In the genomic region with DNA sequence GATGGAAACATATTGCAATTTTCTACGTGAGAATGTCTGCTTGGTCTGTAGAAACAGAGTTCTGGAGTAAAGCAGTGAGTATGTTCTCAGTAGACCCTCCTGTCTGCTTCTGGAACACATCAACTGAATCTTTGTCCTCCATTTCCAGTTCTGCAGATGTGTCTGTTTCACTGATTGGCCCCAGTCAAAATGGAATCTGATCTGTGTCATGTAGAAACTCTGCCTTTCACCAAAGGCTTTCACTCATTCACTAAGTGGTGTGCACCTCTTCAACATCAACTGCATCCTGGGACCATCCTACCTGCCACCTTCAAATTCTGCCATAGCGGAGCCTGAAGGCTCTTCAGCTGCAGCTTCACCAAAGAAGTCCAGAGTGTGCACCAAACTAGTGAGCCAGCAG, we compare ENCODE assay signal across 20 cellular contexts. TPM values are rescaled to one million over a fixed set of nuclear protein-coding genes. Genes with fewer than 3 reads are reported as not detected.
DNase-seq lines count a peak whose midpoint lies in the region; ATAC-seq and TF ChIP-seq lines count a peak whose summit lies in the region.
"Had no signal": no experiment of that assay in that cellular context is flagged by ENCODE, and none has a peak within 500 bp of the region (broad histone marks: within the 10 kb centered on the region; RNA-seq: fewer than 3 reads in every experiment).

No MANE protein-coding gene starts in this region.

- H2AFZ ChIP-seq in OCI-LY1 (ENCODE audit: low read length) (no peak overlapping the region), GM23248 (no peak overlapping the region)

- no peak overlapping the region for H3K9ac ChIP-seq in OCI-LY1 (ENCODE audit: low read length)
- H3K9ac ChIP-seq in GM23248 = no peak overlapping the region

- peak overlapping the region; percentile 93 for H3K27ac Mint-ChIP-seq in activated T-cell treated with anti-CD3 and anti-CD28 coated beads, Interleukin-2, amount 50 U/mL, for 72 hours
- H3K27ac Mint-ChIP-seq in activated naive CD8-positive, alpha-beta T cell treated with anti-CD3 and anti-CD28 coated beads for 36 hours = peak overlapping the region; percentile 43
- peak overlapping the region; percentile 12 to 55 for H3K27ac Mint-ChIP-seq in natural killer cell treated with Interleukin-12 subunit alpha and Interleukin-12 subunit beta and Interleukin-15 and Interleukin-18, amount 100 ng/mL, for 72 hours

- ATAC-seq in activated T-cell treated with anti-CD3 and anti-CD28 coated beads, Interleukin-2, amount 50 U/mL, for 72 hours (replicated peaks in 1 of 2) = peak; percentile 0 to 14
- no peak for ATAC-seq in activated T-cell treated with anti-CD3 and anti-CD28 coated beads, Interleukin-2, amount 50 U/mL, for 4 hours
- ATAC-seq in natural killer cell treated with Interleukin-12 subunit alpha and Interleukin-12 subunit beta and Interleukin-15 and Interleukin-18, amount 100 ng/mL, for 72 hours = no peak
- ATAC-seq in HG03460 (IDR thresholded peaks at IDR 0.05; ENCODE audit: unreplicated experiment) = no peak
- ATAC-seq: left colon had no signal

- H3K27me3 Mint-ChIP-seq in activated T-cell treated with anti-CD3 and anti-CD28 coated beads, Interleukin-2, amount 50 U/mL, for 72 hours (ENCODE audit: low read depth) = no peaks in the 10 kb centered on the region
- no peaks in the 10 kb centered on the region for H3K27me3 Mint-ChIP-seq in activated T-cell treated with anti-CD3 and anti-CD28 coated beads, Interleukin-2, amount 50 U/mL, for 4 hours (ENCODE audit: low read depth)
- H3K27me3 Mint-ChIP-seq in activated naive CD8-positive, alpha-beta T cell treated with anti-CD3 and anti-CD28 coated beads for 36 hours = no peaks in the 10 kb centered on the region
- peaks cover 0 to 4% of the 10 kb centered on the region in 2 donors for H3K27me3 Mint-ChIP-seq in natural killer cell treated with Interleukin-12 subunit alpha and Interleukin-12 subunit beta and Interleukin-15 and Interleukin-18, amount 100 ng/mL, for 72 hours

- H3K79me2 ChIP-seq in OCI-LY1 (ENCODE audit: insufficient read depth, low read length) (peaks cover 21% of the 10 kb centered on the region), GM23248 (ENCODE audit: insufficient read depth) (peaks cover 22% of the 10 kb centered on the region)

- H3K4me2 ChIP-seq in OCI-LY1 (ENCODE audit: low read length) = no peak overlapping the region
- no peak overlapping the region for H3K4me2 ChIP-seq in GM23248 (ENCODE audit: unreplicated experiment)

- H3F3A ChIP-seq in OCI-LY1 (ENCODE audit: insufficient read depth, low read length) (peaks cover 5% of the 10 kb centered on the region; the same call in 1 of the 2 replicates), GM23248 (ENCODE audit: insufficient read depth) (peaks cover 24% of the 10 kb centered on the region)

- peaks cover 17 to 20% of the 10 kb centered on the region in 2 donors for H3K36me3 Mint-ChIP-seq in activated T-cell treated with anti-CD3 and anti-CD28 coated beads, Interleukin-2, amount 50 U/mL, for 72 hours (ENCODE audit: insufficient read depth in 2 of 2)
- peaks cover 17% of the 10 kb centered on the region for H3K36me3 Mint-ChIP-seq in activated T-cell treated with anti-CD3 and anti-CD28 coated beads, Interleukin-2, amount 50 U/mL, for 4 hours (ENCODE audit: insufficient read depth)
- peaks cover 20% of the 10 kb centered on the region for H3K36me3 Mint-ChIP-seq in activated naive CD8-positive, alpha-beta T cell treated with anti-CD3 and anti-CD28 coated beads for 36 hours
- peaks cover 15% of the 10 kb centered on the region for H3K36me3 Mint-ChIP-seq in natural killer cell treated with Interleukin-12 subunit alpha and Interleukin-12 subunit beta and Interleukin-15 and Interleukin-18, amount 100 ng/mL, for 72 hours

- peak overlapping the region; percentile 51 to 81 for H3K4me3 Mint-ChIP-seq in activated T-cell treated with anti-CD3 and anti-CD28 coated beads, Interleukin-2, amount 50 U/mL, for 72 hours
- H3K4me3 Mint-ChIP-seq in activated T-cell treated with anti-CD3 and anti-CD28 coated beads, Interleukin-2, amount 50 U/mL, for 4 hours = no peak overlapping the region
- H3K4me3 Mint-ChIP-seq in activated naive CD8-positive, alpha-beta T cell treated with anti-CD3 and anti-CD28 coated beads for 36 hours = no peak overlapping the region
- H3K4me3 Mint-ChIP-seq in natural killer cell treated with Interleukin-12 subunit alpha and Interleukin-12 subunit beta and Interleukin-15 and Interleukin-18, amount 100 ng/mL, for 72 hours = peak overlapping the region; percentile 15
- H3K4me3 Mint-ChIP-seq: HFFc6 had no signal

- peaks cover 32% of the 10 kb centered on the region for H3K4me1 ChIP-seq in OCI-LY1 (ENCODE audit: insufficient read depth, low read length, severe bottlenecking)
- peaks cover 26% of the 10 kb centered on the region for H3K4me1 ChIP-seq in GM23248 (ENCODE audit: insufficient read depth)

- no peak for TF ChIP-seq CTCF in OCI-LY1 (IDR thresholded peaks at IDR 0.05; ENCODE audit: low read length)
- no peak for TF ChIP-seq CTCF in GM10266 (IDR thresholded peaks at IDR 0.05; ENCODE audit: control insufficient read depth, insufficient read depth, low read depth, missing control alignments)

- no peak overlapping the region for H3K4me3 ChIP-seq in OCI-LY1 (ENCODE audit: low read depth, low read length, poor library complexity, severe bottlenecking)
- no peak overlapping the region for H3K4me3 ChIP-seq in GM23248
- H3K4me3 ChIP-seq: thoracic aorta had no signal

- H3K27ac ChIP-seq in OCI-LY1 (ENCODE audit: low read depth, low read length, poor library complexity, severe bottlenecking) (peak overlapping the region; percentile 53), GM23248 (no peak overlapping the region)
- H3K27ac ChIP-seq: C4-2B, thoracic aorta had no signal

- H3K36me3 ChIP-seq in OCI-LY1 (ENCODE audit: insufficient read depth, low read length) (peaks cover 11% of the 10 kb centered on the region), GM23248 (ENCODE audit: low read depth) (no peaks in the 10 kb centered on the region)
- H3K36me3 ChIP-seq: thoracic aorta had no signal

- H3K27me3 ChIP-seq in OCI-LY1 (ENCODE audit: insufficient read depth, low read length) = no peaks in the 10 kb centered on the region
- H3K27me3 ChIP-seq in GM23248 (replicated peaks; ENCODE audit: insufficient read depth) = no peaks in the 10 kb centered on the region

- peaks cover 62% of the 10 kb centered on the region for H3K4me1 Mint-ChIP-seq in activated T-cell treated with anti-CD3 and anti-CD28 coated beads, Interleukin-2, amount 50 U/mL, for 72 hours (ENCODE audit: low read depth)
- H3K4me1 Mint-ChIP-seq in activated T-cell treated with anti-CD3 and anti-CD28 coated beads, Interleukin-2, amount 50 U/mL, for 4 hours (ENCODE audit: low read depth) = peaks cover 54% of the 10 kb centered on the region
- peaks cover 46% of the 10 kb centered on the region for H3K4me1 Mint-ChIP-seq in activated naive CD8-positive, alpha-beta T cell treated with anti-CD3 and anti-CD28 coated beads for 36 hours
- H3K4me1 Mint-ChIP-seq in natural killer cell treated with Interleukin-12 subunit alpha and Interleukin-12 subunit beta and Interleukin-15 and Interleukin-18, amount 100 ng/mL, for 72 hours (ENCODE audit: low read depth in 2 of 2) = peaks cover 31 to 49% of the 10 kb centered on the region in 2 donors

- H3K9me3 ChIP-seq in OCI-LY1 (ENCODE audit: low read length) (0 out of 2 replicates have a peak, but pooled peaks cover 6% of the 10 kb centered on the region), GM23248 (ENCODE audit: low read depth) (no peaks in the 10 kb centered on the region)
- H3K9me3 ChIP-seq: thoracic aorta had no signal

- in situ Hi-C loops in GM23248 (cut with MboI) = no loop called here

- peak; percentile 31 to 46 for DNase-seq in activated T-cell treated with anti-CD3 and anti-CD28 coated beads, Interleukin-2, amount 50 U/mL, for 72 hours
- no peak for DNase-seq in activated T-cell treated with anti-CD3 and anti-CD28 coated beads, Interleukin-2, amount 50 U/mL, for 4 hours
- no peak for DNase-seq in activated naive CD8-positive, alpha-beta T cell treated with anti-CD3 and anti-CD28 coated beads for 36 hours
- DNase-seq in natural killer cell treated with Interleukin-12 subunit alpha and Interleukin-12 subunit beta and Interleukin-15 and Interleukin-18, amount 100 ng/mL, for 72 hours (ENCODE audit: low spot score) = no peak
- no peak for DNase-seq in GM23248
- DNase-seq in GM10266 (ENCODE audit: extremely low spot score) = no peak
- DNase-seq: activated CD4-positive, alpha-beta T cell treated with anti-CD3 and anti-CD28 coated beads for 48 hours; aorta; cerebellar nuclear complex; DMS79; effector memory CD4-positive, alpha-beta T cell; HFFc6; left colon; midbrain; NCI-H2029; NCI-H524 had no signal

- WGBS in GM23248 (ENCODE audit: low coverage in 1 of 2, low lambda C conversion rate in 2 of 2, missing lambda C conversion rate in 2 of 2), 2 experiments = 78 to 82% methylated on average over 2 of the region's 2 CpGs

- H4K20me1 ChIP-seq in OCI-LY1 (ENCODE audit: insufficient read depth, low read length) (no peaks in the 10 kb centered on the region), GM23248 (ENCODE audit: insufficient read depth) (no peaks in the 10 kb centered on the region)

- peaks cover 0 to 2% of the 10 kb centered on the region in 2 donors for H3K9me3 Mint-ChIP-seq in activated T-cell treated with anti-CD3 and anti-CD28 coated beads, Interleukin-2, amount 50 U/mL, for 72 hours
- peaks cover 7% of the 10 kb centered on the region for H3K9me3 Mint-ChIP-seq in activated T-cell treated with anti-CD3 and anti-CD28 coated beads, Interleukin-2, amount 50 U/mL, for 4 hours
- peaks cover 5% of the 10 kb centered on the region for H3K9me3 Mint-ChIP-seq in activated naive CD8-positive, alpha-beta T cell treated with anti-CD3 and anti-CD28 coated beads for 36 hours
- H3K9me3 Mint-ChIP-seq in natural killer cell treated with Interleukin-12 subunit alpha and Interleukin-12 subunit beta and Interleukin-15 and Interleukin-18, amount 100 ng/mL, for 72 hours = no peaks in the 10 kb centered on the region
- H3K9me3 Mint-ChIP-seq: HFFc6 had no signal

- H3K9me2 ChIP-seq in OCI-LY1 (ENCODE audit: low read depth, low read length) (no peaks in the 10 kb centered on the region), GM23248 (ENCODE audit: insufficient read depth) (no peaks in the 10 kb centered on the region)

RNA-seq across cellular contexts. Expression of a gene that starts 2.8 kb away (rescaled TPM):
- total RNA-seq in activated T-cell treated with anti-CD3 and anti-CD28 coated beads, Interleukin-2, amount 50 U/mL, for 72 hours = 100 to 1,000 TPM; 151 to 156 TPM
- 10 to 100 TPM; 52.7 to 69.4 (median 66.9) TPM for total RNA-seq in activated T-cell treated with anti-CD3 and anti-CD28 coated beads, Interleukin-2, amount 50 U/mL, for 4 hours
- total RNA-seq in activated naive CD8-positive, alpha-beta T cell treated with anti-CD3 and anti-CD28 coated beads for 36 hours = 10 to 100 TPM; 82.2 to 85.6 TPM
- total RNA-seq in natural killer cell treated with Interleukin-12 subunit alpha and Interleukin-12 subunit beta and Interleukin-15 and Interleukin-18, amount 100 ng/mL, for 72 hours = 100 to 1,000 TPM in 1 of 2 donors, 10 to 100 TPM in 1; 95.3 to 129 TPM
- 6.6 and 6.7 TPM in 2 replicates for total RNA-seq in GM23248 (2014; rRNA removed; shearing (Covaris generic))
- polyA plus RNA-seq in GM23248 (2016; fragmentation: Nextera tagmentation; extraction: Ambion mirVana) = 3.5 and 5.9 TPM in 2 replicates

Comparison
In these comparisons a context has a peak if more than half of its experiments do, and no peak if none do; other contexts are left out.
1. ATAC-seq: peak in activated T-cell treated with anti-CD3 and anti-CD28 coated beads, Interleukin-2, amount 50 U/mL, for 72 hours (2 of 2); none in activated T-cell treated with anti-CD3 and anti-CD28 coated beads, Interleukin-2, amount 50 U/mL, for 4 hours (0 of 2), natural killer cell treated with Interleukin-12 subunit alpha and Interleukin-12 subunit beta and Interleukin-15 and Interleukin-18, amount 100 ng/mL, for 72 hours (0 of 2) and HG03460 (single experiment).
2. DNase-seq: peak in activated T-cell treated with anti-CD3 and anti-CD28 coated beads, Interleukin-2, amount 50 U/mL, for 72 hours (2 of 2); none in activated T-cell treated with anti-CD3 and anti-CD28 coated beads, Interleukin-2, amount 50 U/mL, for 4 hours (single experiment), activated naive CD8-positive, alpha-beta T cell treated with anti-CD3 and anti-CD28 coated beads for 36 hours (single experiment), natural killer cell treated with Interleukin-12 subunit alpha and Interleukin-12 subunit beta and Interleukin-15 and Interleukin-18, amount 100 ng/mL, for 72 hours (single experiment), GM23248 (single experiment) and GM10266 (single experiment).
3. H3K4me3 Mint-ChIP-seq: peak in activated T-cell treated with anti-CD3 and anti-CD28 coated beads, Interleukin-2, amount 50 U/mL, for 72 hours (2 of 2) and natural killer cell treated with Interleukin-12 subunit alpha and Interleukin-12 subunit beta and Interleukin-15 and Interleukin-18, amount 100 ng/mL, for 72 hours (single experiment); none in activated T-cell treated with anti-CD3 and anti-CD28 coated beads, Interleukin-2, amount 50 U/mL, for 4 hours (single experiment) and activated naive CD8-positive, alpha-beta T cell treated with anti-CD3 and anti-CD28 coated beads for 36 hours (single experiment).
4. H3K27ac Mint-ChIP-seq: peak in every context shown above with its lines; median percentile 93 in activated T-cell treated with anti-CD3 and anti-CD28 coated beads, Interleukin-2, amount 50 U/mL, for 72 hours; 43 in activated naive CD8-positive, alpha-beta T cell treated with anti-CD3 and anti-CD28 coated beads for 36 hours; 34 in natural killer cell treated with Interleukin-12 subunit alpha and Interleukin-12 subunit beta and Interleukin-15 and Interleukin-18, amount 100 ng/mL, for 72 hours.